ENCODE assay signal across 10 cellular contexts in genomic region chr14:68392393-68393085, GRCh38.
DNase-seq lines count a peak whose midpoint lies in the region; ATAC-seq and TF ChIP-seq lines count a peak whose summit lies in the region.
"Had no signal": no experiment of that assay in that cellular context is flagged by ENCODE, and none has a peak within 500 bp of the region (broad histone marks: within the 10 kb centered on the region; RNA-seq: fewer than 3 reads in every experiment).

No MANE protein-coding gene starts in this region.

- peak; percentile 89 for DNase-seq in MV-4-11 (lab: John Stamatoyannopoulos, UW)
- DNase-seq in lower lobe of right lung = peak; percentile 79
- peak; percentile 31 for DNase-seq in stomach
- DNase-seq in T-helper 9 cell = no peak
- DNase-seq: activated CD8-positive, alpha-beta memory T cell treated with anti-CD3 and anti-CD28 coated beads for 24 hours; NCI-H82 had no signal

- H3K4me1 ChIP-seq in lower lobe of right lung (peaks cover 53% of the 10 kb centered on the region), stomach (peaks cover 4 to 63% (median 38%) of the 10 kb centered on the region in 4 donors)

- H3K27ac ChIP-seq in lower lobe of right lung (peak overlapping the region; percentile 69), stomach (peak overlapping the region; percentile 10 to 77 (median 72))

- H3K27me3 Mint-ChIP-seq in brain = peaks cover 3% of the 10 kb centered on the region

- H3K9me3 ChIP-seq in lower lobe of right lung = no peaks in the 10 kb centered on the region
- H3K9me3 ChIP-seq in stomach = no peaks in the 10 kb centered on the region

- intact Hi-C loops in lower lobe of right lung (cut with DNase I) (no loop called here), stomach (cut with DNase I; ENCODE audit: low total_unique reads) (no loop called here)

- TF ChIP-seq POLR2A in stomach (IDR thresholded peaks at IDR 0.05) (no peak), GM18505 (IDR thresholded peaks at IDR 0.05; ENCODE audit: borderline replicate concordance, extremely low read depth, insufficient read depth, insufficient read length) (no peak)

- 47 to 62% (median 51%) methylated on average over 7 of the region's 7 CpGs for WGBS in stomach, 5 donors

- TF ChIP-seq EP300 in stomach (IDR thresholded peaks at IDR 0.05) = no peak

- H3K9me3 Mint-ChIP-seq in brain = peaks cover 0 to 7% (median 0%) of the 10 kb centered on the region in 5 experiments

- peak overlapping the region; percentile 71 to 99 (median 91) for H3K27ac Mint-ChIP-seq in brain

- H3K4me3 Mint-ChIP-seq in brain = peak overlapping the region in 4 of 5 experiments; percentile 49 to 66 (median 56)

- H3K4me3 ChIP-seq in lower lobe of right lung = no peak overlapping the region
- H3K4me3 ChIP-seq in stomach = no peak overlapping the region

- ATAC-seq in lower lobe of right lung = peak; percentile 62 to 72
- no peak for ATAC-seq in HG02938 (IDR thresholded peaks at IDR 0.05; ENCODE audit: unreplicated experiment)
- no peak for ATAC-seq in HG03439 (IDR thresholded peaks at IDR 0.05; ENCODE audit: unreplicated experiment)
- no peak for ATAC-seq in GM18505 (IDR thresholded peaks at IDR 0.05; ENCODE audit: unreplicated experiment)

- no peaks in the 10 kb centered on the region for H3K36me3 Mint-ChIP-seq in brain

- TF ChIP-seq CTCF in brain (conservative IDR thresholded peaks at IDR 0.05) (no peak), lower lobe of right lung (IDR thresholded peaks at IDR 0.05) (no peak), stomach (IDR thresholded peaks at IDR 0.05) (no peak)

- no peaks in the 10 kb centered on the region for H3K27me3 ChIP-seq in lower lobe of right lung (ENCODE audit: low read depth)
- no peaks in the 10 kb centered on the region for H3K27me3 ChIP-seq in stomach

- H3K4me1 Mint-ChIP-seq in brain = peaks cover 82% of the 10 kb centered on the region

- H3K36me3 ChIP-seq in lower lobe of right lung (no peaks in the 10 kb centered on the region), stomach (no peaks in the 10 kb centered on the region)

Comparison
In these comparisons a context has a peak if more than half of its experiments do, and no peak if none do; other contexts are left out.
1. ATAC-seq: peak in lower lobe of right lung (2 of 2); none in HG02938 (single experiment), HG03439 (single experiment) and GM18505 (single experiment).